Comparison of ENCODE assay signal across 8 cellular contexts in genomic region chr6:32152414-32153251, GRCh38. TPM values are rescaled to one million over a fixed set of nuclear protein-coding genes. Genes with fewer than 3 reads are reported as not detected.
A peak's percentile ranks its signal among the peaks of the same experiment; 100 is the strongest.
DNase-seq lines count a peak whose midpoint lies in the region; ATAC-seq, FAIRE-seq and TF ChIP-seq lines count a peak whose summit lies in the region.

No MANE protein-coding gene starts in this region.

- H3K36me3 ChIP-seq in HepG2 (replicated peaks in 1 of 2; ENCODE audit: control insufficient read depth in 1 of 2, insufficient read depth in 2 of 2, low read length in 2 of 2) (peaks cover 10 to 20% of the 10 kb centered on the region in 2 experiments), thyroid gland (peaks cover 0 to 5% of the 10 kb centered on the region in 2 donors)

- no peak for TF ChIP-seq RAD21 in HepG2 (CRISPR knock-in tag; IDR thresholded peaks at IDR 0.05)

- H3K9me3 ChIP-seq in HepG2 (ENCODE audit: low read length) = no peaks in the 10 kb centered on the region
- no peaks in the 10 kb centered on the region for H3K9me3 ChIP-seq in thyroid gland

- H3K9ac ChIP-seq in HepG2 (ENCODE audit: insufficient read depth, low read depth, low read length) = peak overlapping the region; percentile 91

- TF ChIP-seq CTCF in HepG2 (CRISPR knock-in tag; IDR thresholded peaks at IDR 0.05) = no peak
- TF ChIP-seq CTCF in thyroid gland (IDR thresholded peaks at IDR 0.05) = no peak
- no peak for TF ChIP-seq CTCF in GM10248 (IDR thresholded peaks at IDR 0.05; ENCODE audit: control extremely low read depth, extremely low read depth, low read depth, missing control alignments)

- FAIRE-seq in HepG2 (lab: Jason Lieb, UNC) = no peak

- peak overlapping the region; percentile 83 for H3K27ac Mint-ChIP-seq in central memory CD8-positive, alpha-beta T cell (ENCODE audit: low read depth)

- peak overlapping the region; percentile 8 for H2AFZ ChIP-seq in HepG2 (ENCODE audit: low read length)

- DNase-seq in Right ventricle myocardium inferior (ENCODE audit: missing footprints) (no peak), cardiac septum (ENCODE audit: low spot score) (no peak), HepG2 (ENCODE audit: low spot score) (no peak), thyroid gland (peak; percentile 87 to 89), GM10248 (ENCODE audit: extremely low spot score) (no peak)
- DNase-seq in central memory CD8-positive, alpha-beta T cell (ENCODE audit: low spot score in 2 of 2) = no peak
- no peak for DNase-seq in activated CD4-positive, CD25-positive, alpha-beta regulatory T cell treated with anti-CD3 and anti-CD28 coated beads, Interleukin-2, amount 50 U/mL, for 72 hours

- intact Hi-C loops in Right ventricle myocardium inferior (cut with DNase I) (no loop called here), cardiac septum (cut with DNase I) (loop anchor here (2.0 kb wide), 1 partner anchor 26 kb away; no protein-coding TSS in a partner anchor), HepG2 (cut with micrococcal nuclease; ENCODE audit: unreplicated experiment) (no loop called here), thyroid gland (cut with DNase I) (loop anchor here (5.0 to 10.0 kb wide), 2 partner anchors 35 to 108 kb away; no protein-coding TSS in a partner anchor)

- H3K27me3 ChIP-seq in HepG2 (ENCODE audit: control insufficient read depth in 1 of 2, insufficient read depth in 2 of 2, low read length in 2 of 2) (no peaks in the 10 kb centered on the region; a peak in 1 of 5 replicates), thyroid gland (no peaks in the 10 kb centered on the region)

- TF ChIP-seq POLR2A in HepG2 (IDR thresholded peaks at IDR 0.05; ENCODE audit: insufficient read depth in 1 of 2, low read depth in 2 of 2, low read length in 2 of 2) (no peak), thyroid gland (IDR thresholded peaks at IDR 0.05) (peak in 1 of 2 donors; percentile 40)

- POLR2A ChIA-PET in HepG2 (lab: Yijun Ruan, JAX) (interaction anchor here (0.5 to 2.6 kb wide), 9 partner anchors 9 to 43 kb away, joined by 3 to 35 read pairs (median 3); partner anchors contain the start of genes AGPAT1, ATF6B and FKBPL), GM10248 (lab: Yijun Ruan, JAX) (no interaction called here)

- ATAC-seq in Right ventricle myocardium inferior = peak; percentile 33
- no peak for ATAC-seq in central memory CD8-positive, alpha-beta T cell (replicated peaks; ENCODE audit: extremely low read depth, poor library complexity, severe bottlenecking)
- peak; percentile 32 for ATAC-seq in HepG2
- ATAC-seq in GM21367 (IDR thresholded peaks at IDR 0.05; ENCODE audit: unreplicated experiment) = no peak

- peak overlapping the region; percentile 78 to 91 (median 88) for H3K4me3 ChIP-seq in HepG2 (replicated peaks in 1 of 3; ENCODE audit: insufficient read depth in 1 of 3, low read depth in 2 of 3, low read length in 3 of 3)
- H3K4me3 ChIP-seq in thyroid gland (replicated peaks in 1 of 3) = peak overlapping the region in 1 of 3 donors; percentile 51

- CTCF ChIA-PET in HepG2 (lab: Yijun Ruan, JAX; ENCODE audit: low intra/inter-chr PET ratio, low total read pairs) = interaction anchor here (4.3 kb wide), 1 partner anchor 34 kb away, joined by 97 read pairs; no protein-coding TSS in a partner anchor
- CTCF ChIA-PET in GM10248 (lab: Yijun Ruan, JAX) = interaction anchor here (1.1 to 2.0 kb wide), 2 partner anchors 12 to 35 kb away, joined by 3 to 7 read pairs; no protein-coding TSS in a partner anchor

- no TSS peak for BruUV-seq in HepG2 (replicated peaks; lab: Mats Ljungman, UMichigan)

- peaks cover 39% of the 10 kb centered on the region for H3K27me3 Mint-ChIP-seq in central memory CD8-positive, alpha-beta T cell

- 59% methylated on average over 24 of the region's 24 CpGs for WGBS in HepG2 (ENCODE audit: low lambda C conversion rate)
- WGBS in thyroid gland, 2 donors = 18 to 40% methylated on average over 24 of the region's 24 CpGs

- no peaks in the 10 kb centered on the region for H3K9me3 Mint-ChIP-seq in central memory CD8-positive, alpha-beta T cell

- H3K4me1 ChIP-seq in HepG2 (ENCODE audit: insufficient read depth, low read length) (peaks cover 28% of the 10 kb centered on the region), thyroid gland (peaks cover 25 to 26% of the 10 kb centered on the region in 2 donors)

- H3K4me1 Mint-ChIP-seq in central memory CD8-positive, alpha-beta T cell = peaks cover 63% of the 10 kb centered on the region

- in situ Hi-C loops in HepG2 (cut with HindIII; ENCODE audit: extremely low pct_ligation_motif_present, low pct_unique_long_range_greater_than_20kb) = loop anchor here (5.0 kb wide), 1 partner anchor 35 kb away; no protein-coding TSS in a partner anchor

- H3K4me3 Mint-ChIP-seq in central memory CD8-positive, alpha-beta T cell = peak overlapping the region; percentile 87

- H3K27ac ChIP-seq in HepG2 (ENCODE audit: extremely low read length, insufficient read depth, low read length) (peak overlapping the region; percentile 88), thyroid gland (peak overlapping the region; percentile 68 to 95 (median 95))

- H3K79me2 ChIP-seq in HepG2 (ENCODE audit: insufficient read depth, low read length) = peaks cover 17% of the 10 kb centered on the region

- H4K20me1 ChIP-seq in HepG2 (ENCODE audit: insufficient read depth, low read length) = no peaks in the 10 kb centered on the region

- TF ChIP-seq EP300 in HepG2 (IDR thresholded peaks at IDR 0.05; ENCODE audit: low read depth in 2 of 2, low read length in 2 of 2) = no peak
- TF ChIP-seq EP300 in HepG2 (CRISPR knock-in tag; IDR thresholded peaks at IDR 0.05; ENCODE audit: borderline replicate concordance) = no peak

- H3K36me3 Mint-ChIP-seq in central memory CD8-positive, alpha-beta T cell (ENCODE audit: insufficient read depth) = peaks cover 14% of the 10 kb centered on the region

- H3K4me2 ChIP-seq in HepG2 (ENCODE audit: low read depth, low read length) = peak overlapping the region; percentile 94

RNA-seq across cellular contexts. Expression of gene PRRT1, which starts 0.9 kb away (rescaled TPM):
- 0.46 TPM for total RNA-seq in Right ventricle myocardium inferior
- total RNA-seq in cardiac septum = 0.83 TPM
- 0.11 and 0.64 TPM in 2 replicates for total RNA-seq in HepG2 (2016; rRNA removed; fragmentation: Illumina TruSeq; extraction: Trizol)
- not detected in 2 replicates for total RNA-seq in HepG2 (2016; cell fraction: cytosol; rRNA removed; fragmentation: Illumina TruSeq; extraction: Trizol; ENCODE audit: low read depth)
- total RNA-seq in HepG2 (2016; cell fraction: insoluble cytoplasmic fraction; rRNA removed; fragmentation: Illumina TruSeq; extraction: Trizol) = 0.41 TPM in 1 of 2 replicates, not detected in the other
- total RNA-seq in HepG2 (2016; cell fraction: membrane; rRNA removed; fragmentation: Illumina TruSeq; extraction: Trizol) = 0.40 and 0.55 TPM in 2 replicates
- 0.63 and 1.3 TPM in 2 replicates for total RNA-seq in HepG2 (2016; cell fraction: nucleus; rRNA removed; fragmentation: Illumina TruSeq; extraction: Trizol)
- 1.4 TPM in 2 replicates for polyA plus RNA-seq in HepG2 (2011; rRNA removed)
- polyA plus RNA-seq in HepG2 (2011; cell fraction: cytosol; rRNA removed) = 0.38 and 0.76 TPM in 2 replicates
- polyA plus RNA-seq in HepG2 (2011; cell fraction: nucleus; rRNA removed) = 13.0 TPM in 2 replicates
- 3.2 and 3.3 TPM in 2 replicates for polyA plus RNA-seq in HepG2 (2012)
- polyA plus RNA-seq in HepG2 (2016; cell fraction: cytosol; fragmentation: Illumina TruSeq; extraction: Trizol; ENCODE audit: low read depth) = 0.88 and 0.94 TPM in 2 replicates
- 1.6 and 2.0 TPM in 2 replicates for polyA plus RNA-seq in HepG2 (2016; cell fraction: insoluble cytoplasmic fraction; fragmentation: Illumina TruSeq; extraction: Trizol; ENCODE audit: low read depth)
- 2.4 TPM in 2 replicates for polyA plus RNA-seq in HepG2 (2016; cell fraction: membrane; fragmentation: Illumina TruSeq; extraction: Trizol; ENCODE audit: low read depth)
- 10.1 and 13.9 TPM in 2 replicates for polyA plus RNA-seq in HepG2 (2016; cell fraction: nucleus; fragmentation: Illumina TruSeq; extraction: Trizol; ENCODE audit: insufficient read depth, low read depth)
- 0.35 and 0.42 TPM in 2 replicates for polyA minus RNA-seq in HepG2 (2011; rRNA and poly(A)+ RNA removed; ENCODE audit: low replicate concordance)
- 0.69 TPM in 1 of 2 replicates, not detected in the other for polyA minus RNA-seq in HepG2 (2011; cell fraction: cytosol; rRNA and poly(A)+ RNA removed)
- 0.25 and 0.52 TPM in 2 replicates for polyA minus RNA-seq in HepG2 (2011; cell fraction: nucleus; rRNA and poly(A)+ RNA removed)
- total RNA-seq in thyroid gland = under 1 TPM in 3 of 4 donors, not detected in 1; 0.49 to 0.81 (median 0.67) TPM

RNA-seq across cellular contexts. Expression of gene PPT2, which starts 1.3 kb away (rescaled TPM):
- total RNA-seq in Right ventricle myocardium inferior (22.8 TPM), cardiac septum (15.6 TPM), HepG2 (2016; rRNA removed; fragmentation: Illumina TruSeq; extraction: Trizol) (20.1 and 39.2 TPM in 2 replicates), thyroid gland (10 to 100 TPM; 13.0 to 26.1 (median 24.1) TPM)
- 5.6 and 9.7 TPM in 2 replicates for total RNA-seq in HepG2 (2016; cell fraction: cytosol; rRNA removed; fragmentation: Illumina TruSeq; extraction: Trizol; ENCODE audit: low read depth)
- total RNA-seq in HepG2 (2016; cell fraction: insoluble cytoplasmic fraction; rRNA removed; fragmentation: Illumina TruSeq; extraction: Trizol) = 19.2 and 37.8 TPM in 2 replicates
- total RNA-seq in HepG2 (2016; cell fraction: membrane; rRNA removed; fragmentation: Illumina TruSeq; extraction: Trizol) = 16.4 and 20.0 TPM in 2 replicates
- 35.4 and 44.6 TPM in 2 replicates for total RNA-seq in HepG2 (2016; cell fraction: nucleus; rRNA removed; fragmentation: Illumina TruSeq; extraction: Trizol)
- polyA plus RNA-seq in HepG2 (2011; rRNA removed) = 61.8 and 79.3 TPM in 2 replicates
- 49.1 and 57.1 TPM in 2 replicates for polyA plus RNA-seq in HepG2 (2011; cell fraction: cytosol; rRNA removed)
- 64.9 and 74.8 TPM in 2 replicates for polyA plus RNA-seq in HepG2 (2011; cell fraction: nucleus; rRNA removed)
- 26.9 and 27.6 TPM in 2 replicates for polyA plus RNA-seq in HepG2 (2012)
- polyA plus RNA-seq in HepG2 (2016; cell fraction: cytosol; fragmentation: Illumina TruSeq; extraction: Trizol; ENCODE audit: low read depth) = 6.6 and 9.2 TPM in 2 replicates
- polyA plus RNA-seq in HepG2 (2016; cell fraction: insoluble cytoplasmic fraction; fragmentation: Illumina TruSeq; extraction: Trizol; ENCODE audit: low read depth) = 22.9 and 24.6 TPM in 2 replicates
- polyA plus RNA-seq in HepG2 (2016; cell fraction: membrane; fragmentation: Illumina TruSeq; extraction: Trizol; ENCODE audit: low read depth) = 13.8 and 16.0 TPM in 2 replicates
- 77.3 and 84.1 TPM in 2 replicates for polyA plus RNA-seq in HepG2 (2016; cell fraction: nucleus; fragmentation: Illumina TruSeq; extraction: Trizol; ENCODE audit: insufficient read depth, low read depth)
- polyA minus RNA-seq in HepG2 (2011; rRNA and poly(A)+ RNA removed; ENCODE audit: low replicate concordance) = 61.4 and 89.7 TPM in 2 replicates
- 17.0 and 18.1 TPM in 2 replicates for polyA minus RNA-seq in HepG2 (2011; cell fraction: cytosol; rRNA and poly(A)+ RNA removed)
- polyA minus RNA-seq in HepG2 (2011; cell fraction: nucleus; rRNA and poly(A)+ RNA removed) = 28.8 and 29.7 TPM in 2 replicates

RNA-seq across cellular contexts. Expression of gene EGFL8, which starts 11.8 kb away (rescaled TPM):
- total RNA-seq in Right ventricle myocardium inferior (7.8 TPM), cardiac septum (5.1 TPM), HepG2 (2016; rRNA removed; fragmentation: Illumina TruSeq; extraction: Trizol) (3.1 and 11.5 TPM in 2 replicates), thyroid gland (1 to 10 TPM; 2.3 to 9.8 (median 6.5) TPM)
- total RNA-seq in HepG2 (2016; cell fraction: cytosol; rRNA removed; fragmentation: Illumina TruSeq; extraction: Trizol; ENCODE audit: low read depth) = 10.1 and 11.4 TPM in 2 replicates
- 2.7 and 10.8 TPM in 2 replicates for total RNA-seq in HepG2 (2016; cell fraction: insoluble cytoplasmic fraction; rRNA removed; fragmentation: Illumina TruSeq; extraction: Trizol)
- total RNA-seq in HepG2 (2016; cell fraction: membrane; rRNA removed; fragmentation: Illumina TruSeq; extraction: Trizol) = 8.3 and 8.6 TPM in 2 replicates
- total RNA-seq in HepG2 (2016; cell fraction: nucleus; rRNA removed; fragmentation: Illumina TruSeq; extraction: Trizol) = 10.1 and 19.2 TPM in 2 replicates
- 10.0 and 11.5 TPM in 2 replicates for polyA plus RNA-seq in HepG2 (2011; rRNA removed)
- 2.6 and 4.0 TPM in 2 replicates for polyA plus RNA-seq in HepG2 (2011; cell fraction: cytosol; rRNA removed)
- 57.8 and 67.9 TPM in 2 replicates for polyA plus RNA-seq in HepG2 (2011; cell fraction: nucleus; rRNA removed)
- polyA plus RNA-seq in HepG2 (2012) = 6.6 and 13.6 TPM in 2 replicates
- 13.9 and 14.0 TPM in 2 replicates for polyA plus RNA-seq in HepG2 (2016; cell fraction: cytosol; fragmentation: Illumina TruSeq; extraction: Trizol; ENCODE audit: low read depth)
- polyA plus RNA-seq in HepG2 (2016; cell fraction: insoluble cytoplasmic fraction; fragmentation: Illumina TruSeq; extraction: Trizol; ENCODE audit: low read depth) = 3.1 and 5.1 TPM in 2 replicates
- 9.9 and 10.7 TPM in 2 replicates for polyA plus RNA-seq in HepG2 (2016; cell fraction: membrane; fragmentation: Illumina TruSeq; extraction: Trizol; ENCODE audit: low read depth)
- 58.3 and 58.6 TPM in 2 replicates for polyA plus RNA-seq in HepG2 (2016; cell fraction: nucleus; fragmentation: Illumina TruSeq; extraction: Trizol; ENCODE audit: insufficient read depth, low read depth)
- 1.8 and 2.1 TPM in 2 replicates for polyA minus RNA-seq in HepG2 (2011; rRNA and poly(A)+ RNA removed; ENCODE audit: low replicate concordance)
- 0.30 and 0.88 TPM in 2 replicates for polyA minus RNA-seq in HepG2 (2011; cell fraction: cytosol; rRNA and poly(A)+ RNA removed)
- polyA minus RNA-seq in HepG2 (2011; cell fraction: nucleus; rRNA and poly(A)+ RNA removed) = 6.0 and 7.3 TPM in 2 replicates

RNA-seq across cellular contexts. Expression of gene FKBPL, which starts 22.5 kb away (rescaled TPM):
- total RNA-seq in Right ventricle myocardium inferior = 2.8 TPM
- total RNA-seq in cardiac septum = 1.9 TPM
- 10.0 and 11.0 TPM in 2 replicates for total RNA-seq in HepG2 (2016; rRNA removed; fragmentation: Illumina TruSeq; extraction: Trizol)
- 3.2 and 3.3 TPM in 2 replicates for total RNA-seq in HepG2 (2016; cell fraction: cytosol; rRNA removed; fragmentation: Illumina TruSeq; extraction: Trizol; ENCODE audit: low read depth)
- 10.6 and 12.0 TPM in 2 replicates for total RNA-seq in HepG2 (2016; cell fraction: insoluble cytoplasmic fraction; rRNA removed; fragmentation: Illumina TruSeq; extraction: Trizol)
- total RNA-seq in HepG2 (2016; cell fraction: membrane; rRNA removed; fragmentation: Illumina TruSeq; extraction: Trizol) = 5.3 and 5.7 TPM in 2 replicates
- 3.6 and 4.7 TPM in 2 replicates for total RNA-seq in HepG2 (2016; cell fraction: nucleus; rRNA removed; fragmentation: Illumina TruSeq; extraction: Trizol)
- 2.9 and 3.0 TPM in 2 replicates for polyA plus RNA-seq in HepG2 (2011; rRNA removed)
- polyA plus RNA-seq in HepG2 (2011; cell fraction: cytosol; rRNA removed) = 3.5 and 3.9 TPM in 2 replicates
- polyA plus RNA-seq in HepG2 (2011; cell fraction: nucleus; rRNA removed) = 2.3 TPM in 2 replicates
- 2.4 and 3.6 TPM in 2 replicates for polyA plus RNA-seq in HepG2 (2012)
- 2.5 and 3.0 TPM in 2 replicates for polyA plus RNA-seq in HepG2 (2016; cell fraction: cytosol; fragmentation: Illumina TruSeq; extraction: Trizol; ENCODE audit: low read depth)
- polyA plus RNA-seq in HepG2 (2016; cell fraction: insoluble cytoplasmic fraction; fragmentation: Illumina TruSeq; extraction: Trizol; ENCODE audit: low read depth) = 10.8 and 12.4 TPM in 2 replicates
- polyA plus RNA-seq in HepG2 (2016; cell fraction: membrane; fragmentation: Illumina TruSeq; extraction: Trizol; ENCODE audit: low read depth) = 3.5 and 4.2 TPM in 2 replicates
- polyA plus RNA-seq in HepG2 (2016; cell fraction: nucleus; fragmentation: Illumina TruSeq; extraction: Trizol; ENCODE audit: insufficient read depth, low read depth) = 7.2 and 7.7 TPM in 2 replicates
- polyA minus RNA-seq in HepG2 (2011; rRNA and poly(A)+ RNA removed; ENCODE audit: low replicate concordance) = 3.3 and 9.3 TPM in 2 replicates
- 1.8 and 2.4 TPM in 2 replicates for polyA minus RNA-seq in HepG2 (2011; cell fraction: cytosol; rRNA and poly(A)+ RNA removed)
- 1.2 and 1.7 TPM in 2 replicates for polyA minus RNA-seq in HepG2 (2011; cell fraction: nucleus; rRNA and poly(A)+ RNA removed)
- total RNA-seq in thyroid gland = 10 to 100 TPM in 1 of 4 donors, 1 to 10 TPM in 3; 3.6 to 11.8 (median 6.8) TPM

RNA-seq across cellular contexts. Expression of gene AGPAT1, which starts 23.3 kb away (rescaled TPM):
- total RNA-seq in Right ventricle myocardium inferior (48.2 TPM), cardiac septum (47.2 TPM), HepG2 (2016; rRNA removed; fragmentation: Illumina TruSeq; extraction: Trizol) (40.4 and 51.3 TPM in 2 replicates), thyroid gland (10 to 100 TPM; 48.6 to 69.2 (median 54.8) TPM)
- total RNA-seq in HepG2 (2016; cell fraction: cytosol; rRNA removed; fragmentation: Illumina TruSeq; extraction: Trizol; ENCODE audit: low read depth) = 81.2 and 93.6 TPM in 2 replicates
- total RNA-seq in HepG2 (2016; cell fraction: insoluble cytoplasmic fraction; rRNA removed; fragmentation: Illumina TruSeq; extraction: Trizol) = 33.4 and 51.4 TPM in 2 replicates
- 155 and 171 TPM in 2 replicates for total RNA-seq in HepG2 (2016; cell fraction: membrane; rRNA removed; fragmentation: Illumina TruSeq; extraction: Trizol)
- total RNA-seq in HepG2 (2016; cell fraction: nucleus; rRNA removed; fragmentation: Illumina TruSeq; extraction: Trizol) = 32.0 and 35.9 TPM in 2 replicates
- polyA plus RNA-seq in HepG2 (2011; rRNA removed) = 139 and 164 TPM in 2 replicates
- 172 and 177 TPM in 2 replicates for polyA plus RNA-seq in HepG2 (2011; cell fraction: cytosol; rRNA removed)
- polyA plus RNA-seq in HepG2 (2011; cell fraction: nucleus; rRNA removed) = 110 and 131 TPM in 2 replicates
- 90.8 and 93.8 TPM in 2 replicates for polyA plus RNA-seq in HepG2 (2012)
- polyA plus RNA-seq in HepG2 (2016; cell fraction: cytosol; fragmentation: Illumina TruSeq; extraction: Trizol; ENCODE audit: low read depth) = 243 and 265 TPM in 2 replicates
- polyA plus RNA-seq in HepG2 (2016; cell fraction: insoluble cytoplasmic fraction; fragmentation: Illumina TruSeq; extraction: Trizol; ENCODE audit: low read depth) = 72.4 and 91.5 TPM in 2 replicates
- polyA plus RNA-seq in HepG2 (2016; cell fraction: membrane; fragmentation: Illumina TruSeq; extraction: Trizol; ENCODE audit: low read depth) = 343 and 366 TPM in 2 replicates
- 92.4 and 99.1 TPM in 2 replicates for polyA plus RNA-seq in HepG2 (2016; cell fraction: nucleus; fragmentation: Illumina TruSeq; extraction: Trizol; ENCODE audit: insufficient read depth, low read depth)
- polyA minus RNA-seq in HepG2 (2011; rRNA and poly(A)+ RNA removed; ENCODE audit: low replicate concordance) = 171 and 334 TPM in 2 replicates
- polyA minus RNA-seq in HepG2 (2011; cell fraction: cytosol; rRNA and poly(A)+ RNA removed) = 80.3 and 91.5 TPM in 2 replicates
- polyA minus RNA-seq in HepG2 (2011; cell fraction: nucleus; rRNA and poly(A)+ RNA removed) = 25.5 and 38.5 TPM in 2 replicates

Comparison
In these comparisons a context has a peak if more than half of its experiments do, and no peak if none do; other contexts are left out.
1. intact Hi-C loops: an anchor here in cardiac septum (2.0 kb wide) and thyroid gland (5.0 to 10.0 kb wide); none called in Right ventricle myocardium inferior and HepG2.
2. ATAC-seq: peak in Right ventricle myocardium inferior (single experiment) and HepG2 (single experiment); none in central memory CD8-positive, alpha-beta T cell (single experiment) and GM21367 (single experiment).
3. DNase-seq: peak in thyroid gland (2 of 2); none in Right ventricle myocardium inferior (single experiment), cardiac septum (single experiment), central memory CD8-positive, alpha-beta T cell (0 of 2), HepG2 (single experiment), GM10248 (single experiment) and activated CD4-positive, CD25-positive, alpha-beta regulatory T cell treated with anti-CD3 and anti-CD28 coated beads, Interleukin-2, amount 50 U/mL, for 72 hours (single experiment).